Comparison of ENCODE assay signal across 9 cellular contexts in the genomic region with DNA sequence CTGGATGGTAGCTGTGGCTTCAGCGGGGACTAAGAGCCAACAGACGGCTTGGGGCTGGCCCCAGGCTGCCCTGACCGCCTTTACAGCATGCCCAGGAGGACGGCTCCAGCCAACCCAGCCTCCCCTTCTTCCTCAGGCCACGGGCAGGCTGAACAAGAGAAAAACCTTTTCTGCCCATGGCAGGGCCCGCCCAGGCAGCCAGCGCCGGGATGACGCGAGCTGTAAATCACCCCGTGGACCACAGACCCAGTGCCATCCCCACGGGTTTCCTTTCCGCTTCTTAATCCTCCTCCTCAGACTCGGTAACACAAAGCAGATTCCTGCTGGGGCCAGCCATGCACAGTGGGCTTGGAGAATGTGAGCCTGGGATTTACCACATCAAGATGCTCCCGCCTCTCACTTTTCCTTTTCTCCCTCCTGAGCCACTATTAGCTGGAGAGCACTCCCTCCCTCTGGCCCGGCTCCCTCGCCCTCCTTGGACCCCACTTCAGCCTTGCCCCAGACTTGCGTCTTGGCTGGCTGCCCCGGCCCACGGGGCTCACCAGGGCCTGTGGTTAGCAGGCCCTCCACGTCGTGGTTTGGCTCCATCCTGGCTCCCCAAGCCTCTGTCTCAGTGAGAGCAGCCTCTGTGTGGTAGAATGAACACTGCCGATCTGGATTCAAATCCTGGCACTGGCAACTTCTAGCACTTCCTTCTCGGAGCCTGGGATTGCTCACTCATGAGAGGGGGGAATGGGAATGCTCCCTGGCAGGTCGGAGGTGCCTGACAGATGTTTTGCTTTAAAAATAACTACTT. TPM values are rescaled to one million over a fixed set of nuclear protein-coding genes. Genes with fewer than 3 reads are reported as not detected.
A peak's percentile ranks its signal among the peaks of the same experiment; 100 is the strongest.
DNase-seq lines count a peak whose midpoint lies in the region; ATAC-seq and TF ChIP-seq lines count a peak whose summit lies in the region.
"Had no signal": no experiment of that assay in that cellular context is flagged by ENCODE, and none has a peak within 500 bp of the region (broad histone marks: within the 10 kb centered on the region; RNA-seq: fewer than 3 reads in every experiment).

No MANE protein-coding gene starts in this region.

- ATAC-seq in GM21447 (IDR thresholded peaks at IDR 0.05; ENCODE audit: unreplicated experiment): no peak

- CTCF ChIA-PET in BJ (lab: Yijun Ruan, JAX): interaction anchor here (1.1 to 1.7 kb wide), 4 partner anchors 8 to 270 kb away, joined by 3 to 4 read pairs (median 4); no protein-coding TSS in a partner anchor

- H3K4me3 ChIP-seq in BJ (ENCODE audit: low read depth, low read length): no peak overlapping the region
- H3K4me3 ChIP-seq in esophagus muscularis mucosa: no peak overlapping the region

- POLR2A ChIA-PET in BJ (lab: Charles Lee): no interaction called here

- H3K36me3 ChIP-seq in BJ (ENCODE audit: control insufficient read depth, insufficient read depth, low read length) (peaks cover 3% of the 10 kb centered on the region), esophagus muscularis mucosa (peaks cover 4 to 100% (median 37%) of the 10 kb centered on the region in 4 donors)

- no peaks in the 10 kb centered on the region for H3K9me3 ChIP-seq in esophagus muscularis mucosa

- intact Hi-C loops in esophagus muscularis mucosa (cut with DNase I): no loop called here

- peak overlapping the region; percentile 67 to 82 (median 71) for H3K27ac ChIP-seq in esophagus muscularis mucosa (replicated peaks in 1 of 4)
- H3K27ac ChIP-seq: VCaP had no signal

- peaks cover 34 to 79% (median 51%) of the 10 kb centered on the region in 4 donors for H3K4me1 ChIP-seq in esophagus muscularis mucosa

- DNase-seq in BJ (ENCODE audit: low read depth): peak; percentile 30
- peak; percentile 89 for DNase-seq in MV-4-11 (lab: John Stamatoyannopoulos, UW)
- no peak for DNase-seq in esophagus muscularis mucosa (ENCODE audit: extremely low spot score)
- peak in 43 of 56 donors; percentile 23 to 84 (median 56) for DNase-seq in nucleus accumbens (lab: John Stamatoyannopoulos, UW)
- DNase-seq in T1000 (lab: John Stamatoyannopoulos, UW): no peak
- DNase-seq in activated CD4-positive, alpha-beta T cell treated with anti-CD3 and anti-CD28 coated beads for 4 hours: no peak
- DNase-seq in occipital lobe (lab: John Stamatoyannopoulos, UW): no peak

- WGBS in esophagus muscularis mucosa: 33% methylated on average over 18 of the region's 25 CpGs

- H3K27me3 ChIP-seq in BJ (ENCODE audit: control insufficient read depth, insufficient read depth, low read length): no peaks in the 10 kb centered on the region
- no peaks in the 10 kb centered on the region for H3K27me3 ChIP-seq in esophagus muscularis mucosa

- TF ChIP-seq POLR2A in esophagus muscularis mucosa (IDR thresholded peaks at IDR 0.05; ENCODE audit: low read depth): no peak

- TF ChIP-seq EP300 in esophagus muscularis mucosa (IDR thresholded peaks at IDR 0.05): no peak

- TF ChIP-seq CTCF in BJ (IDR thresholded peaks at IDR 0.05; ENCODE audit: insufficient read depth, low read depth, low read length): no peak
- no peak for TF ChIP-seq CTCF in esophagus muscularis mucosa (IDR thresholded peaks at IDR 0.05)

RNA-seq across cellular contexts. Expression of gene ATOH8, which starts 31.4 kb away (rescaled TPM):
- polyA plus RNA-seq in BJ (2011; rRNA removed): 12.5 and 19.5 TPM in 2 replicates
- 18.8 and 22.2 TPM in 2 replicates for polyA minus RNA-seq in BJ (2011; rRNA and poly(A)+ RNA removed)
- total RNA-seq in esophagus muscularis mucosa (100 to 1,000 TPM in 1 of 4 donors, 10 to 100 TPM in 3; 41.1 to 124 (median 62.5) TPM), occipital lobe (3.0 TPM)

Comparison
In these comparisons a context has a peak if more than half of its experiments do, and no peak if none do; other contexts are left out.
1. DNase-seq: peak in BJ (single experiment), MV-4-11 (single experiment) and nucleus accumbens (43 of 56); none in esophagus muscularis mucosa (single experiment), T1000 (single experiment), activated CD4-positive, alpha-beta T cell treated with anti-CD3 and anti-CD28 coated beads for 4 hours (0 of 2) and occipital lobe (single experiment).
2. RNA of gene ATOH8, which starts 31.4 kb away (total RNA-seq): 41.1 to 124 TPM in esophagus muscularis mucosa; 3.0 TPM in occipital lobe (single experiment); every median in the first group is over 10 times any median in the second.